ENCODE assay signal across 22 cellular contexts in genomic region chr6:43912598-43913387, GRCh38.
DNase-seq lines count a peak whose midpoint lies in the region; ATAC-seq and TF ChIP-seq lines count a peak whose summit lies in the region.
"Had no signal": no experiment of that assay in that cellular context is flagged by ENCODE, and none has a peak within 500 bp of the region (broad histone marks: within the 10 kb centered on the region; RNA-seq: fewer than 3 reads in every experiment).

No MANE protein-coding gene starts in this region.

- H3K79me2 ChIP-seq in hepatocyte = no peaks in the 10 kb centered on the region

- H3K18ac ChIP-seq in neuronal stem cell (ENCODE audit: low read length) = peak overlapping the region; percentile 51

- WGBS in hepatocyte (ENCODE audit: low lambda C conversion rate, missing lambda C conversion rate) = 87% methylated on average over 13 of the region's 14 CpGs
- no CpG with 5 or more reads among the region's 14 CpGs for WGBS in neuronal stem cell (ENCODE audit: extremely low coverage in 2 of 2, insufficient read length in 2 of 2, insufficient replicate concordance in 1 of 2), 2 donors

- H3K79me1 ChIP-seq in neuronal stem cell (ENCODE audit: low read depth, low read length) = no peaks in the 10 kb centered on the region

- H4K8ac ChIP-seq in neuronal stem cell (ENCODE audit: low read depth, low read length) = no peak overlapping the region

- no peak overlapping the region for H3K4ac ChIP-seq in neuronal stem cell (ENCODE audit: low read length)

- H4K91ac ChIP-seq in neuronal stem cell (ENCODE audit: low read depth, low read length, poor library complexity) = no peak overlapping the region

- H4K20me1 ChIP-seq in hepatocyte (ENCODE audit: insufficient read depth, poor library complexity, severe bottlenecking) = no peaks in the 10 kb centered on the region

- H2AFZ ChIP-seq in hepatocyte = no peak overlapping the region
- no peak overlapping the region for H2AFZ ChIP-seq in neuronal stem cell (ENCODE audit: low read length)

- peak overlapping the region; percentile 44 for H2AK5ac ChIP-seq in neuronal stem cell (ENCODE audit: low read depth, low read length)

- H3K4me1 ChIP-seq in hepatocyte (ENCODE audit: insufficient read depth) (peaks cover 56% of the 10 kb centered on the region), neuronal stem cell (ENCODE audit: control insufficient read depth in 2 of 2, insufficient read depth in 1 of 2, low read depth in 1 of 2, low read length in 2 of 2) (peaks cover 4 to 12% of the 10 kb centered on the region in 2 donors)
- H3K4me1 ChIP-seq: ascending aorta, prostate gland, sigmoid colon had no signal

- H3K27ac ChIP-seq in VCaP (peak overlapping the region; percentile 8; the same call in 1 of the 2 replicates), hepatocyte (peak overlapping the region; percentile 68), neuronal stem cell (replicated peaks; ENCODE audit: low read length) (no peak overlapping the region)
- H3K27ac ChIP-seq: ascending aorta, prostate gland, sigmoid colon had no signal

- H3K23ac ChIP-seq in neuronal stem cell (ENCODE audit: low read depth, low read length, poor library complexity) = no peak overlapping the region

- ATAC-seq in GM19397 (IDR thresholded peaks at IDR 0.05; ENCODE audit: unreplicated experiment) = no peak
- ATAC-seq: stimulated activated naive B cell treated with anti-CD40 and anti-IgM and Interleukin-4, amounts not matched to agents 10 μg/mL and 1 μg/mL and 100 μg/mL, for 72 hours had no signal

- no peaks in the 10 kb centered on the region for H3K36me3 ChIP-seq in H7 (replicated peaks; ENCODE audit: control insufficient read depth, insufficient read depth, low read length)
- no peaks in the 10 kb centered on the region for H3K36me3 ChIP-seq in hepatocyte (replicated peaks; ENCODE audit: insufficient read depth, low read depth)
- no peaks in the 10 kb centered on the region for H3K36me3 ChIP-seq in neuronal stem cell (replicated peaks in 1 of 2; ENCODE audit: control insufficient read depth in 2 of 2, insufficient read depth in 2 of 2, low read length in 2 of 2)
- H3K36me3 ChIP-seq: ascending aorta, prostate gland, sigmoid colon had no signal

- no peak for TF ChIP-seq CTCF in VCaP (conservative IDR thresholded peaks at IDR 0.05)
- TF ChIP-seq CTCF in hepatocyte (IDR thresholded peaks at IDR 0.05; ENCODE audit: poor library complexity) = no peak

- H2BK15ac ChIP-seq in neuronal stem cell (ENCODE audit: low read length) = peak overlapping the region; percentile 61

- H3K9me2 ChIP-seq in hepatocyte (replicated peaks; ENCODE audit: insufficient read depth) = no peaks in the 10 kb centered on the region

- H3K27me3 ChIP-seq in H7 (ENCODE audit: control insufficient read depth, insufficient read depth, low read length) = no peaks in the 10 kb centered on the region
- H3K27me3 ChIP-seq in hepatocyte = no peaks in the 10 kb centered on the region
- H3K27me3 ChIP-seq in neuronal stem cell (ENCODE audit: control insufficient read depth in 3 of 3, insufficient read depth in 3 of 3, low read depth in 1 of 3, low read length in 3 of 3) = peaks cover 0 to 20% (median 0%) of the 10 kb centered on the region in 3 experiments
- H3K27me3 ChIP-seq: ascending aorta, sigmoid colon had no signal

- H3K9me3 ChIP-seq in hepatocyte (ENCODE audit: low read depth) (no peaks in the 10 kb centered on the region), neuronal stem cell (replicated peaks in 1 of 2; ENCODE audit: control insufficient read depth in 2 of 2, insufficient read depth in 1 of 2, low read depth in 1 of 2, low read length in 2 of 2) (no peaks in the 10 kb centered on the region)
- H3K9me3 ChIP-seq: ascending aorta, prostate gland, sigmoid colon had no signal

- H3K4me3 ChIP-seq in H7 (ENCODE audit: insufficient read depth, low read depth, low read length) (no peak overlapping the region), hepatocyte (no peak overlapping the region), neuronal stem cell (ENCODE audit: low read length in 2 of 2) (no peak overlapping the region)
- H3K4me3 ChIP-seq: ascending aorta, prostate gland, sigmoid colon had no signal

- H3K4me2 ChIP-seq in hepatocyte (no peak overlapping the region), neuronal stem cell (ENCODE audit: insufficient read depth, low read length, poor library complexity, severe bottlenecking) (no peak overlapping the region)

- peak overlapping the region; percentile 9 for H2BK5ac ChIP-seq in neuronal stem cell (ENCODE audit: low read length)

- H2BK120ac ChIP-seq in neuronal stem cell (ENCODE audit: low read depth, low read length) = peak overlapping the region; percentile 37

- DNase-seq in H7 (peak; percentile 62), hepatocyte (ENCODE audit: low spot score) (no peak), neuronal stem cell (ENCODE audit: low spot score) (no peak), nucleus accumbens (lab: John Stamatoyannopoulos, UW) (no peak), occipital lobe (lab: John Stamatoyannopoulos, UW) (no peak)
- DNase-seq in activated CD4-positive, alpha-beta T cell treated with anti-CD3 and anti-CD28 coated beads for 4 hours = no peak
- DNase-seq: activated CD4-positive, alpha-beta T cell treated with anti-CD3 and anti-CD28 coated beads for 1 hour; activated effector memory CD4-positive, alpha-beta T cell treated with Interleukin-2 at 50 U/mL for 16 hours; activated T-cell treated with anti-CD3 and anti-CD28 coated beads for 4 hours; central memory CD4-positive, alpha-beta T cell; EL; NCI-H1092 treated with DMSO at 0.1 percent for 48 hours; NCI-H1930; NCI-H2227 treated with DMSO at 0.1 percent for 48 hours; NCI-H526 treated with DMSO at 0.1 percent for 48 hours; sigmoid colon; stimulated activated CD4-positive, alpha-beta T cell treated with anti-CD3 and anti-CD28 coated beads, Interleukin-4, amount 100 ng/mL, for 4 hours; stimulated activated naive B cell treated with anti-CD40 and anti-IgM and Interleukin-4, amounts not matched to agents 10 μg/mL and 1 μg/mL and 100 μg/mL, for 72 hours had no signal

- no peak overlapping the region for H3K14ac ChIP-seq in neuronal stem cell (ENCODE audit: low read length)

- peak overlapping the region; percentile 69 for H2BK12ac ChIP-seq in neuronal stem cell (ENCODE audit: low read length)

- H3K9ac ChIP-seq in neuronal stem cell (ENCODE audit: low read depth, low read length, poor library complexity) = no peak overlapping the region
